Comparison of ENCODE assay signal across 8 cellular contexts in the genomic region with DNA sequence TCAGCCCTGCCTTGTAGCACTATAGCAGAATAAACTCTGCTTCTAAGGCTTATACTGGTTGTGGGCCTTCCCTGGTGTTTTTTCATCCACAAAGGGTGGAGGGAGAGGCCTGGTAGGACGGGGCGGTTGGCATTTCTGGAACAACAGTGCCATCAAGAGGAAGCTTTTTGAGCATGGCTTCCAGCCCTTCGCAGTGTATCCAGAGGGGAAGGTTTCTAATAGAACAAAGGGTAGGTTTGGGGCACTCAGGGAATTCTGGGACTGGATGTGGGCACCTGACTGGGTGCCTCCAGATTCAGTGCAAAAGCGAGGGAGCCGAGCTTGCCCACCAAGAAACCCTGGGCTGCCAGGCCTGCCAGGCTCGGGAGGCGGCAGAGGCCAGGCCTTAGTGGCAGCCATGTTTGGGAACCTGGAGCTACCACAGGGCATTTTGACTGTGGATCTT.
DNase-seq lines count a peak whose midpoint lies in the region; ATAC-seq, FAIRE-seq and TF ChIP-seq lines count a peak whose summit lies in the region.

No MANE protein-coding gene starts in this region.

- H3K9me3 ChIP-seq in GM12878 (replicated peaks; ENCODE audit: control insufficient read depth, insufficient read depth, low read length) (no peaks in the 10 kb centered on the region; the same call in 2 of the 3 replicates), liver (ENCODE audit: control insufficient read depth in 4 of 4, low read length in 3 of 4) (no peaks in the 10 kb centered on the region)

- WGBS in GM12878 (ENCODE audit: insufficient coverage, insufficient replicate concordance, low lambda C conversion rate, missing lambda C conversion rate): 27% methylated on average over 7 of the region's 7 CpGs
- 86% methylated on average over 7 of the region's 7 CpGs for WGBS in liver
- WGBS in lower leg skin, 2 donors: 63 to 91% methylated on average over 7 of the region's 7 CpGs

- SMC1A ChIA-PET in GM12878 (lab: Charles Lee; ENCODE audit: uncharacterized antibody, unreplicated experiment): interaction anchor here (0.8 to 1.9 kb wide), 8 partner anchors 14 to 377 kb away, joined by 3 to 9 read pairs (median 4); no protein-coding TSS in a partner anchor

- peak overlapping the region; percentile 8; the same call in 1 of the 2 replicates for H2AFZ ChIP-seq in GM12878 (ENCODE audit: control insufficient read depth, low read depth, low read length)

- H3K9ac ChIP-seq in GM12878 (ENCODE audit: control insufficient read depth, insufficient read depth, low read length) (no peak overlapping the region), liver (ENCODE audit: low read depth in 1 of 2, low read length in 2 of 2) (no peak overlapping the region)

- H3K4me3 ChIP-seq in GM12878: no peak overlapping the region
- peak overlapping the region in 1 of 3 donors; percentile 43 for H3K4me3 ChIP-seq in liver (ENCODE audit: low read depth in 1 of 3, low read length in 3 of 3)
- no peak overlapping the region for H3K4me3 ChIP-seq in lower leg skin (ENCODE audit: low read depth, poor library complexity, severe bottlenecking)

- H3K36me3 ChIP-seq in GM12878 (ENCODE audit: control insufficient read depth in 2 of 2, insufficient read depth in 2 of 2, low read length in 1 of 2): no peaks in the 10 kb centered on the region
- H3K36me3 ChIP-seq in liver (ENCODE audit: control insufficient read depth in 4 of 4, insufficient read depth in 3 of 4, low read depth in 1 of 4, low read length in 3 of 4): no peaks in the 10 kb centered on the region

- H3K4me1 ChIP-seq in GM12878 (ENCODE audit: control insufficient read depth, insufficient read depth, low read length) (peaks cover 11% of the 10 kb centered on the region; the same call in 1 of the 2 replicates), liver (ENCODE audit: control insufficient read depth in 4 of 4, insufficient read depth in 4 of 4, low read length in 3 of 4) (peaks cover 2 to 17% (median 10%) of the 10 kb centered on the region in 4 donors)

- TF ChIP-seq POLR2A in GM12878 (IDR thresholded peaks at IDR 0.05; ENCODE audit: low read depth, low read length) (no peak), lower leg skin (IDR thresholded peaks at IDR 0.05) (no peak)

- FAIRE-seq in GM12878 (lab: Jason Lieb, UNC): peak; percentile 7

- H3K79me2 ChIP-seq in GM12878 (ENCODE audit: control insufficient read depth, insufficient read depth, low read length): no peaks in the 10 kb centered on the region

- CTCF ChIA-PET in GM12878 (lab: Yijun Ruan, JAX): interaction anchor here (0.6 to 2.3 kb wide), 8 partner anchors 16 to 610 kb away, joined by 3 to 9 read pairs (median 4); no protein-coding TSS in a partner anchor

- no peaks in the 10 kb centered on the region for H3K27me3 ChIP-seq in GM12878 (replicated peaks in 1 of 2; ENCODE audit: control insufficient read depth in 2 of 2, insufficient read depth in 2 of 2, low read length in 1 of 2)
- H3K27me3 ChIP-seq in liver (ENCODE audit: control insufficient read depth in 4 of 4, insufficient read depth in 4 of 4, low read length in 3 of 4): no peaks in the 10 kb centered on the region

- POLR2A ChIA-PET in GM12878 (lab: Charles Lee): interaction anchor here (0.7 to 0.9 kb wide), 2 partner anchors 18 to 28 kb away, joined by 3 to 4 read pairs; no protein-coding TSS in a partner anchor

- intact Hi-C loops in left cardiac atrium (cut with DNase I) (no loop called here), Right ventricle myocardium superior (cut with DNase I) (no loop called here), GM12878 (cut with micrococcal nuclease; ENCODE audit: unreplicated experiment) (loop anchor here (1.0 to 5.0 kb wide), 3 partner anchors 42 to 249 kb away; no protein-coding TSS in a partner anchor), lower leg skin (cut with DNase I; ENCODE audit: low total_unique reads) (no loop called here)

- RAD21 ChIA-PET in GM12878 (lab: Charles Lee; ENCODE audit: unreplicated experiment): interaction anchor here (0.6 to 3.5 kb wide), 5 partner anchors 12 to 49 kb away, joined by 3 to 21 read pairs (median 4); no protein-coding TSS in a partner anchor

- no peak for TF ChIP-seq EP300 in GM12878 (IDR thresholded peaks at IDR 0.05; ENCODE audit: borderline replicate concordance in 1 of 2, control insufficient read depth in 1 of 2, low read depth in 2 of 2, low read length in 2 of 2)

- no TSS peak for BruUV-seq in GM12878 (replicated peaks; lab: Mats Ljungman, UMichigan)

- H4K20me1 ChIP-seq in GM12878 (ENCODE audit: control insufficient read depth, insufficient read depth): no peaks in the 10 kb centered on the region

- no peak overlapping the region for H3K4me2 ChIP-seq in GM12878 (ENCODE audit: control insufficient read depth, insufficient read depth)

- TF ChIP-seq CTCF in GM12878 (IDR thresholded peaks at IDR 0.05 in 2 of 3, conservative IDR thresholded peaks at IDR 0.05 in 1 of 3; ENCODE audit: control insufficient read depth in 2 of 3, extremely low read depth in 1 of 3, insufficient read depth in 1 of 3, low read depth in 3 of 3, low read length in 3 of 3) (peak; percentile 17 to 70 (median 40); a peak in 5 of 6 replicates), liver (IDR thresholded peaks at IDR 0.05; ENCODE audit: low read depth, low read length, missing input control) (peak; percentile 60), lower leg skin (IDR thresholded peaks at IDR 0.05) (no peak)

- TF ChIP-seq RAD21 in GM12878 (IDR thresholded peaks at IDR 0.05; ENCODE audit: insufficient read depth, low read depth, low read length): peak; percentile 90
- peak; percentile 54 to 94 for TF ChIP-seq RAD21 in liver (IDR thresholded peaks at IDR 0.05)

- DNase-seq in left cardiac atrium (peak; percentile 70), Right ventricle myocardium superior (no peak), NCI-H187 treated with DMSO at 0.1 percent for 48 hours (lab: John Stamatoyannopoulos, UW) (peak; percentile 52), GM12878 (ENCODE audit: low read depth, low spot score) (peak; percentile 43), lower leg skin (ENCODE audit: low spot score in 2 of 2) (no peak)

- in situ Hi-C loops in GM12878 (cut with MboI): loop anchor here (10.0 kb wide), 1 partner anchor 286 kb away; no protein-coding TSS in a partner anchor

- ATAC-seq in left cardiac atrium: peak; percentile 77 to 95
- ATAC-seq in Right ventricle myocardium superior (ENCODE audit: poor library complexity): no peak
- peak; percentile 41 for ATAC-seq in HG02884 (IDR thresholded peaks at IDR 0.05; ENCODE audit: unreplicated experiment)
- ATAC-seq in GM12878: peak; percentile 77
- no peak for ATAC-seq in HG02588 (IDR thresholded peaks at IDR 0.05; ENCODE audit: unreplicated experiment)

- H3K27ac ChIP-seq in GM12878 (ENCODE audit: control insufficient read depth, insufficient read depth) (0 out of 2 replicates have a peak overlapping the region, but pooled peaks have one; percentile 5), liver (ENCODE audit: low read depth in 1 of 2, low read length in 2 of 2) (peak overlapping the region in 1 of 2 donors; percentile 12)

TF ChIP-seq in GM12878, 131 proteins besides CTCF, POLR2A, EP300 and RAD21 (continues in another document):
- no peak for TF ChIP-seq SREBF1 (IDR thresholded peaks at IDR 0.05; ENCODE audit: low read length)
- TF ChIP-seq CBFB (IDR thresholded peaks at IDR 0.05; ENCODE audit: low read depth): no peak
- peak; percentile 76; the same call in 1 of the 2 replicates for TF ChIP-seq CBX5 (IDR thresholded peaks at IDR 0.05; ENCODE audit: low read depth)
- TF ChIP-seq ESRRA (IDR thresholded peaks at IDR 0.05; ENCODE audit: low read length): no peak

TF ChIP-seq in liver, 16 proteins besides CTCF, POLR2A, EP300 and RAD21 (continues in another document):
- TF ChIP-seq GABPA (IDR thresholded peaks at IDR 0.05 in 1 of 2, conservative IDR thresholded peaks at IDR 0.05 in 1 of 2) (no peak), TAF1 (conservative IDR thresholded peaks at IDR 0.05) (no peak), NR2F2 (IDR thresholded peaks at IDR 0.05) (no peak), FOXA2 (IDR thresholded peaks at IDR 0.05) (no peak), SP1 (IDR thresholded peaks at IDR 0.05) (peak; percentile 51), HNF4A (conservative IDR thresholded peaks at IDR 0.05) (no peak), EGR1 (IDR thresholded peaks at IDR 0.05; ENCODE audit: low read depth in 2 of 2) (no peak)
- TF ChIP-seq, protein P1, sequence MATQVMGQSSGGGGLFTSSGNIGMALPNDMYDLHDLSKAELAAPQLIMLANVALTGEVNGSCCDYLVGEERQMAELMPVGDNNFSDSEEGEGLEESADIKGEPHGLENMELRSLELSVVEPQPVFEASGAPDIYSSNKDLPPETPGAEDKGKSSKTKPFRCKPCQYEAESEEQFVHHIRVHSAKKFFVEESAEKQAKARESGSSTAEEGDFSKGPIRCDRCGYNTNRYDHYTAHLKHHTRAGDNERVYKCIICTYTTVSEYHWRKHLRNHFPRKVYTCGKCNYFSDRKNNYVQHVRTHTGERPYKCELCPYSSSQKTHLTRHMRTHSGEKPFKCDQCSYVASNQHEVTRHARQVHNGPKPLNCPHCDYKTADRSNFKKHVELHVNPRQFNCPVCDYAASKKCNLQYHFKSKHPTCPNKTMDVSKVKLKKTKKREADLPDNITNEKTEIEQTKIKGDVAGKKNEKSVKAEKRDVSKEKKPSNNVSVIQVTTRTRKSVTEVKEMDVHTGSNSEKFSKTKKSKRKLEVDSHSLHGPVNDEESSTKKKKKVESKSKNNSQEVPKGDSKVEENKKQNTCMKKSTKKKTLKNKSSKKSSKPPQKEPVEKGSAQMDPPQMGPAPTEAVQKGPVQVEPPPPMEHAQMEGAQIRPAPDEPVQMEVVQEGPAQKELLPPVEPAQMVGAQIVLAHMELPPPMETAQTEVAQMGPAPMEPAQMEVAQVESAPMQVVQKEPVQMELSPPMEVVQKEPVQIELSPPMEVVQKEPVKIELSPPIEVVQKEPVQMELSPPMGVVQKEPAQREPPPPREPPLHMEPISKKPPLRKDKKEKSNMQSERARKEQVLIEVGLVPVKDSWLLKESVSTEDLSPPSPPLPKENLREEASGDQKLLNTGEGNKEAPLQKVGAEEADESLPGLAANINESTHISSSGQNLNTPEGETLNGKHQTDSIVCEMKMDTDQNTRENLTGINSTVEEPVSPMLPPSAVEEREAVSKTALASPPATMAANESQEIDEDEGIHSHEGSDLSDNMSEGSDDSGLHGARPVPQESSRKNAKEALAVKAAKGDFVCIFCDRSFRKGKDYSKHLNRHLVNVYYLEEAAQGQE (IDR thresholded peaks at IDR 0.05): no peak

Comparison
In these comparisons a context has a peak if more than half of its experiments do, and no peak if none do; other contexts are left out.
1. ATAC-seq: peak in left cardiac atrium (2 of 2), HG02884 (single experiment) and GM12878 (single experiment); none in Right ventricle myocardium superior (single experiment) and HG02588 (single experiment).
2. DNase-seq: peak in left cardiac atrium (single experiment), NCI-H187 treated with DMSO at 0.1 percent for 48 hours (single experiment) and GM12878 (single experiment); none in Right ventricle myocardium superior (single experiment) and lower leg skin (0 of 2).
3. CTCF ChIP-seq: peak in GM12878 (3 of 3) and liver (single experiment); none in lower leg skin (0 of 3).